ENCODE assay signal across 1 cellular context in genomic region chr16:57184113-57184512, GRCh38.
TF ChIP-seq lines count a peak whose summit lies in the region.

No MANE protein-coding gene starts in this region.

TF ChIP-seq in endothelial cell of umbilical vein, 7 proteins besides CTCF, POLR2A, EP300 and RAD21:
- TF ChIP-seq POLR2AphosphoS5 (IDR thresholded peaks at IDR 0.05; ENCODE audit: insufficient read depth, low read depth, low read length), result no peak
- no peak for TF ChIP-seq GATA2 (IDR thresholded peaks at IDR 0.05; ENCODE audit: insufficient read depth, insufficient read length, low read depth, low read length)
- no peak for TF ChIP-seq FOS (IDR thresholded peaks at IDR 0.05; ENCODE audit: borderline replicate concordance, insufficient read depth, low read length)
- no peak for TF ChIP-seq MAX (IDR thresholded peaks at IDR 0.05; ENCODE audit: insufficient read depth, insufficient read length)
- no peak for TF ChIP-seq MYC (IDR thresholded peaks at IDR 0.05; ENCODE audit: low read depth, low read length)
- no peak for TF ChIP-seq EZH2 (IDR thresholded peaks at IDR 0.05; ENCODE audit: borderline replicate concordance, low read depth, low read length, severe bottlenecking)
- TF ChIP-seq JUN (IDR thresholded peaks at IDR 0.05; ENCODE audit: borderline replicate concordance, insufficient read depth, insufficient read length, low read depth), result no peak
